Comparison of ENCODE assay signal across 5 cellular contexts in the genomic region with DNA sequence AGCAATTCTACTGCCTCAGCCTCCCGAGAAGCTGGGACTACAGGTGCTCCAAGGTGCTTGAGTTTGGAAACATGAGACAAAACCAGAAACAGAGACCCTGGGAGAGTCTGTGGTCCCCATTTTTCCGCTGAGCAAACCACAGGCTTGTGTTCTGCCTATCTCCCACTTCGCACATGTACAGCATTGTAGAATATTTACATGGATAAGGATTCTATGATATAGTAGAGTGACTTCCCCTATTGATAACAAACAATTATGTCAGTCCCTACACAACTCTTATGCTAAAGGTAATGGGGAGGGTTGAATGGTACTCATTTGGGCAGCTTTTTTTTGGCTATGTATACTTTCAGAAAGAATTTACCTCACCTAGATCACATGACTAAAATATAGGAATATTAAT. TPM values are rescaled to one million over a fixed set of nuclear protein-coding genes. Genes with fewer than 3 reads are reported as not detected.
A peak's percentile ranks its signal among the peaks of the same experiment; 100 is the strongest.
DNase-seq lines count a peak whose midpoint lies in the region; ATAC-seq, FAIRE-seq and TF ChIP-seq lines count a peak whose summit lies in the region.
"Not testable (repeated sequence)": the region's sequence is repeated elsewhere in the genome, so short reads cannot be mapped to it uniquely, and the experiment has no call there.
"Had no signal": no experiment of that assay in that cellular context is flagged by ENCODE, and none has a peak within 500 bp of the region (broad histone marks: within the 10 kb centered on the region; RNA-seq: fewer than 3 reads in every experiment).

No MANE protein-coding gene starts in this region.

- H3K4me3 ChIP-seq in A549; K562; endothelial cell of umbilical vein (replicated peaks in 1 of 3; ENCODE audit: insufficient read depth in 1 of 3, low read depth in 1 of 3, low read length in 3 of 3): not testable (repeated sequence)

- H3K9ac ChIP-seq in K562 (ENCODE audit: insufficient read depth in 1 of 2, low read depth in 2 of 2, low read length in 2 of 2); endothelial cell of umbilical vein (replicated peaks; ENCODE audit: extremely low read depth, insufficient read depth, low read length): not testable (repeated sequence)

- not testable (repeated sequence) for H4K20me1 ChIP-seq in K562 (replicated peaks; ENCODE audit: control insufficient read depth, insufficient read depth, low read length); endothelial cell of umbilical vein (replicated peaks; ENCODE audit: control insufficient read depth, extremely low read depth, insufficient read depth, low read length)

- not testable (repeated sequence) for H3K27ac ChIP-seq in A549; K562 (ENCODE audit: extremely low read depth, low read depth, low read length); endothelial cell of umbilical vein (ENCODE audit: insufficient read depth, low read depth, low read length)

- peak; percentile 45 to 49; a peak in 3 of 6 replicates for ATAC-seq in A549
- ATAC-seq in SK-N-SH treated with all-trans-retinoic acid at 6 μM for 48 hours: peak; percentile 29
- ATAC-seq in K562: peak; percentile 90

- FAIRE-seq in A549 (lab: Jason Lieb, UNC); K562 (lab: Jason Lieb, UNC); endothelial cell of umbilical vein (lab: Jason Lieb, UNC): not testable (repeated sequence)

- DNase-seq in A549 (ENCODE audit: low read depth in 1 of 2, low spot score in 1 of 2); K562 (ENCODE audit: extremely low read depth in 1 of 4, low spot score in 3 of 4); endothelial cell of umbilical vein (ENCODE audit: low read depth, low spot score): not testable (repeated sequence)

- not testable (repeated sequence) for TF ChIP-seq CTCF in A549 (IDR thresholded peaks at IDR 0.05); K562 (IDR thresholded peaks at IDR 0.05 in 2 of 3, conservative IDR thresholded peaks at IDR 0.05 in 1 of 3; ENCODE audit: insufficient read depth in 2 of 3, low read depth in 1 of 3, low read length in 3 of 3); endothelial cell of umbilical vein (IDR thresholded peaks at IDR 0.05; ENCODE audit: extremely low read depth in 1 of 2, insufficient read depth in 1 of 2, low read depth in 1 of 2, low read length in 2 of 2)

- not testable (repeated sequence) for TF ChIP-seq RAD21 in A549 (conservative IDR thresholded peaks at IDR 0.05 in 1 of 2, IDR thresholded peaks at IDR 0.05 in 1 of 2); K562 (CRISPR knock-in tag; conservative IDR thresholded peaks at IDR 0.05 in 1 of 2, IDR thresholded peaks at IDR 0.05 in 1 of 2)

- intact Hi-C loops in K562 (cut with micrococcal nuclease); endothelial cell of umbilical vein (cut with micrococcal nuclease): not testable (repeated sequence)

- not testable (repeated sequence) for H2AFZ ChIP-seq in K562 (ENCODE audit: low read depth, low read length); endothelial cell of umbilical vein (ENCODE audit: low read depth, low read length)

- not testable (repeated sequence) for H3K4me2 ChIP-seq in A549; K562 (ENCODE audit: insufficient read depth, low read length); endothelial cell of umbilical vein (ENCODE audit: insufficient read depth, low read length)

- H3K9me1 ChIP-seq in K562 (ENCODE audit: control insufficient read depth, insufficient read depth, low read length); endothelial cell of umbilical vein (replicated peaks; ENCODE audit: control insufficient read depth, extremely low read depth, insufficient read depth, low read length): not testable (repeated sequence)

- not testable (repeated sequence) for H3K9me3 ChIP-seq in A549; K562 (replicated peaks; ENCODE audit: control insufficient read depth, insufficient read depth, low read depth, low read length); endothelial cell of umbilical vein (replicated peaks; ENCODE audit: control insufficient read depth, insufficient read depth, low read length)

- TF ChIP-seq EP300 in A549 (IDR thresholded peaks at IDR 0.05); K562 (IDR thresholded peaks at IDR 0.05; ENCODE audit: low read length): not testable (repeated sequence)

- POLR2A ChIA-PET in A549 (lab: Yijun Ruan, JAX); K562 (lab: Yijun Ruan, JAX); endothelial cell of umbilical vein (lab: Charles Lee): not testable (repeated sequence)

- not testable (repeated sequence) for BruUV-seq in K562 (replicated peaks; lab: Mats Ljungman, UMichigan)
- BruUV-seq in endothelial cell of umbilical vein (replicated peaks; lab: Mats Ljungman, UMichigan): TSS peak; percentile 94

- CTCF ChIA-PET in A549 (lab: Yijun Ruan, JAX); K562 (lab: Yijun Ruan, JAX; ENCODE audit: low intra/inter-chr PET ratio); endothelial cell of umbilical vein (lab: Charles Lee): not testable (repeated sequence)

- WGBS in A549 (ENCODE audit: missing lambda C conversion rate): no CpG with 5 or more reads among the region's 3 CpGs
- no CpG with 5 or more reads among the region's 3 CpGs for WGBS in K562 (ENCODE audit: insufficient coverage, low coverage, missing lambda C conversion rate)

- not testable (repeated sequence) for H3K36me3 ChIP-seq in K562 (ENCODE audit: control insufficient read depth, insufficient read depth, low read length); endothelial cell of umbilical vein (ENCODE audit: control insufficient read depth in 2 of 2, extremely low read depth in 1 of 2, insufficient read depth in 2 of 2, low read length in 2 of 2)

- in situ Hi-C loops in K562 (cut with MboI): not testable (repeated sequence)

- not testable (repeated sequence) for H3K27me3 ChIP-seq in K562 (ENCODE audit: control insufficient read depth in 2 of 2, insufficient read depth in 2 of 2, low read length in 2 of 2); endothelial cell of umbilical vein (ENCODE audit: control insufficient read depth in 2 of 2, insufficient read depth in 2 of 2, low read length in 2 of 2)

- H3K79me2 ChIP-seq in K562 (ENCODE audit: control insufficient read depth, insufficient read depth, low read length); endothelial cell of umbilical vein (ENCODE audit: control insufficient read depth, insufficient read depth, low read length): not testable (repeated sequence)

- dilution Hi-C loops in endothelial cell of umbilical vein (cut with MboI; ENCODE audit: extremely low pct_ligation_motif_present, low sequenced_read_pairs): not testable (repeated sequence)

- H3K4me1 ChIP-seq in A549; K562 (replicated peaks in 1 of 2; ENCODE audit: control insufficient read depth in 2 of 2, insufficient read depth in 2 of 2, low read length in 2 of 2); endothelial cell of umbilical vein (ENCODE audit: control insufficient read depth, extremely low read depth, insufficient read depth, low read length): not testable (repeated sequence)

- TF ChIP-seq POLR2A in A549 (IDR thresholded peaks at IDR 0.05; ENCODE audit: low read length); K562 (conservative IDR thresholded peaks at IDR 0.05); endothelial cell of umbilical vein (IDR thresholded peaks at IDR 0.05; ENCODE audit: low read depth, low read length): not testable (repeated sequence)

RNA-seq across cellular contexts. Expression of a gene that starts 29.1 kb away (rescaled TPM):
- 0.18 and 0.19 TPM in 2 replicates for polyA plus RNA-seq in A549 (2011; rRNA removed)
- polyA plus RNA-seq in A549 (2012; cell fraction: cytosol; rRNA removed): 0.05 and 0.07 TPM in 2 replicates
- polyA plus RNA-seq in A549 (2012; cell fraction: nucleus; rRNA removed): 0.10 and 0.11 TPM in 2 replicates
- 0.06 to 0.11 TPM (median 0.08 TPM) in 3 replicates for polyA plus RNA-seq in A549 (2017; fragmentation: RNase III; extraction: RNeasy Plus Mini Kit Qiagen cat#74134 plus additional on column Dnase treatment)
- 0.24 and 0.58 TPM in 2 replicates for polyA minus RNA-seq in A549 (2011; rRNA and poly(A)+ RNA removed)
- 17.9 and 18.0 TPM in 2 replicates for total RNA-seq in K562 (2011; cell fraction: chromatin; rRNA removed; ENCODE audit: low replicate concordance)
- 12.1 and 13.7 TPM in 2 replicates for total RNA-seq in K562 (2011; cell fraction: nucleolus; rRNA removed)
- total RNA-seq in K562 (2011; cell fraction: nucleoplasm; rRNA removed): 15.3 and 20.9 TPM in 2 replicates
- 2.9 and 3.1 TPM in 2 replicates for total RNA-seq in K562 (2014; rRNA removed)
- 2.6 and 3.0 TPM in 2 replicates for total RNA-seq in K562 (2014; rRNA removed; fragmentation: Illumina TruSeq; extraction: Trizol)
- 3.0 and 3.2 TPM in 2 replicates for total RNA-seq in K562 (2015; rRNA removed; fragmentation: Illumina TruSeq; extraction: Trizol)
- 4.1 and 4.9 TPM in 2 replicates for total RNA-seq in K562 (2021)
- polyA plus RNA-seq in K562 (2011; rRNA removed): 7.8 and 10.6 TPM in 2 replicates
- polyA plus RNA-seq in K562 (2011; cell fraction: cytosol; rRNA removed): 7.4 and 8.9 TPM in 2 replicates
- polyA plus RNA-seq in K562 (2011; cell fraction: nucleus; rRNA removed): 12.2 and 16.4 TPM in 2 replicates
- polyA plus RNA-seq in K562 (2012): 6.0 and 8.7 TPM in 2 replicates
- 3.7 and 4.5 TPM in 2 replicates for polyA plus RNA-seq in K562 (2014; fragmentation: Illumina TruSeq; extraction: Trizol)
- polyA plus RNA-seq in K562 (2014; fragmentation: Nextera tagmentation; extraction: Ambion mirVana): 1 to 10 TPM in 1 of 2 experiments, under 1 TPM in 1; 0.79 to 1.0 TPM
- 2.4 and 2.9 TPM in 2 replicates for polyA plus RNA-seq in K562 (2014; rRNA removed)
- polyA minus RNA-seq in K562 (2011; rRNA and poly(A)+ RNA removed): 10.3 and 17.4 TPM in 2 replicates
- polyA minus RNA-seq in K562 (2011; cell fraction: cytosol; rRNA and poly(A)+ RNA removed): 6.2 and 10.0 TPM in 2 replicates
- polyA minus RNA-seq in K562 (2011; cell fraction: nucleus; rRNA and poly(A)+ RNA removed): 10.8 and 13.0 TPM in 2 replicates
- 7.1 and 8.4 TPM in 2 replicates for total RNA-seq in endothelial cell of umbilical vein
- polyA plus RNA-seq in endothelial cell of umbilical vein: 6.4 and 6.9 TPM in 2 replicates
- 5.9 and 6.7 TPM in 2 replicates for polyA plus RNA-seq in endothelial cell of umbilical vein (2011; cell fraction: cytosol; rRNA removed)
- polyA plus RNA-seq in endothelial cell of umbilical vein (2011; cell fraction: nucleus; rRNA removed): 10.9 and 13.0 TPM in 2 replicates
- polyA plus RNA-seq in endothelial cell of umbilical vein (2012): 4.6 and 10.6 TPM in 2 replicates
- polyA minus RNA-seq in endothelial cell of umbilical vein: 12.7 and 15.9 TPM in 2 replicates
- polyA minus RNA-seq in endothelial cell of umbilical vein (2011; cell fraction: cytosol; rRNA and poly(A)+ RNA removed): 0.72 TPM
- polyA minus RNA-seq in endothelial cell of umbilical vein (2011; cell fraction: nucleus; rRNA and poly(A)+ RNA removed): 11.3 and 16.0 TPM in 2 replicates
- total RNA-seq: Caco-2 had no signal

Comparison
In these comparisons a context has a peak if more than half of its experiments do, and no peak if none do; other contexts are left out.
1. ATAC-seq: peak in every context shown above with its lines; median percentile 90 in K562; 47 in A549; 29 in SK-N-SH treated with all-trans-retinoic acid at 6 μM for 48 hours.